Comparison of ENCODE assay signal across 8 cellular contexts in genomic region chr22:50148991-50149721, GRCh38. TPM values are rescaled to one million over a fixed set of nuclear protein-coding genes. Genes with fewer than 3 reads are reported as not detected.
DNase-seq lines count a peak whose midpoint lies in the region; ATAC-seq and TF ChIP-seq lines count a peak whose summit lies in the region.

No MANE protein-coding gene starts in this region.

- H2BK5ac ChIP-seq in mesenchymal stem cell (ENCODE audit: low read depth, low read length, poor library complexity, severe bottlenecking) = no peak overlapping the region

- CTCF ChIA-PET in AG04450 (lab: Charles Lee) = interaction anchor here (0.8 to 1.2 kb wide), 3 partner anchors 38 to 82 kb away, joined by 3 read pairs; no protein-coding TSS in a partner anchor

- no peaks in the 10 kb centered on the region for H3K79me1 ChIP-seq in mesenchymal stem cell (replicated peaks; ENCODE audit: low read length, poor library complexity, severe bottlenecking)

- no peak overlapping the region for H2AK5ac ChIP-seq in mesenchymal stem cell (ENCODE audit: low read length, severe bottlenecking)

- H4K8ac ChIP-seq in mesenchymal stem cell (ENCODE audit: low read length) = peak overlapping the region; percentile 5

- H2BK15ac ChIP-seq in mesenchymal stem cell (ENCODE audit: low read depth, poor library complexity, severe bottlenecking) = no peak overlapping the region

- TF ChIP-seq CTCF in AG04450 (IDR thresholded peaks at IDR 0.05; ENCODE audit: low read depth, low read length) (peak; percentile 57), coronary artery (IDR thresholded peaks at IDR 0.05) (no peak)

- peaks cover 9% of the 10 kb centered on the region for H3K4me1 ChIP-seq in mesenchymal stem cell (ENCODE audit: control insufficient read depth, insufficient read depth, low read depth, low read length)

- H3K27ac ChIP-seq in AG04450 (ENCODE audit: low read depth, low read length) = no peak overlapping the region
- H3K27ac ChIP-seq in coronary artery = no peak overlapping the region
- H3K27ac ChIP-seq in mesenchymal stem cell (ENCODE audit: low read length, poor library complexity, severe bottlenecking) = no peak overlapping the region

- H3K4me2 ChIP-seq in mesenchymal stem cell (ENCODE audit: low read length, poor library complexity, severe bottlenecking) = no peak overlapping the region

- peak overlapping the region; percentile 66 for H4K91ac ChIP-seq in mesenchymal stem cell (ENCODE audit: low read length)

- no peaks in the 10 kb centered on the region; the same call in 1 of the 2 replicates for H3K9me3 ChIP-seq in AG04450 (ENCODE audit: control insufficient read depth, insufficient read depth, low read length)
- H3K9me3 ChIP-seq in mesenchymal stem cell (ENCODE audit: control insufficient read depth, low read length) = no peaks in the 10 kb centered on the region

- H3K4ac ChIP-seq in mesenchymal stem cell (ENCODE audit: low read depth in 1 of 2, low read length in 2 of 2) = no peak overlapping the region

- no peak overlapping the region for H2BK120ac ChIP-seq in mesenchymal stem cell (ENCODE audit: low read depth, low read length)

- POLR2A ChIA-PET in AG04450 (lab: Yijun Ruan, JAX) = no interaction called here

- no peak overlapping the region for H3K23ac ChIP-seq in mesenchymal stem cell (ENCODE audit: low read length in 2 of 2)

- ATAC-seq in GM18520 (IDR thresholded peaks at IDR 0.05; ENCODE audit: unreplicated experiment) (peak; percentile 40), GM19023 (IDR thresholded peaks at IDR 0.05; ENCODE audit: unreplicated experiment) (no peak)

- no peak overlapping the region for H3K14ac ChIP-seq in mesenchymal stem cell (ENCODE audit: low read length in 2 of 2)

- DNase-seq in AG04450 (ENCODE audit: low read depth, low spot score) (no peak), NCI-H446 (lab: John Stamatoyannopoulos, UW) (peak; percentile 28 to 38), coronary artery (ENCODE audit: low spot score) (peak; percentile 66), mesenchymal stem cell (peak; percentile 60)
- DNase-seq in activated CD4-positive, alpha-beta T cell treated with anti-CD3 and anti-CD28 coated beads for 4 hours = peak; percentile 66 to 71
- DNase-seq in stimulated activated CD8-positive, alpha-beta memory T cell treated with anti-CD3 and anti-CD28 coated beads, Interleukin-4, amount 100 ng/mL, for 48 hours = peak; percentile 79

- no peak overlapping the region for H2AFZ ChIP-seq in mesenchymal stem cell (ENCODE audit: low read depth, low read length)

- no peaks in the 10 kb centered on the region for H3K36me3 ChIP-seq in mesenchymal stem cell (ENCODE audit: control insufficient read depth in 1 of 2, insufficient read depth in 2 of 2, low read depth in 1 of 2, low read length in 2 of 2)

- H3K4me3 ChIP-seq in AG04450 (ENCODE audit: low read depth, low read length) = no peak overlapping the region
- H3K4me3 ChIP-seq in coronary artery = no peak overlapping the region
- no peak overlapping the region for H3K4me3 ChIP-seq in mesenchymal stem cell (ENCODE audit: insufficient read depth in 1 of 2, low read depth in 1 of 2, low read length in 2 of 2)

- 40% methylated on average over 18 of the region's 22 CpGs for WGBS in mesenchymal stem cell

- peak overlapping the region in 1 of 2 experiments; percentile 34 for H2BK12ac ChIP-seq in mesenchymal stem cell (ENCODE audit: low read length in 2 of 2)

- H3K27me3 ChIP-seq in AG04450 (ENCODE audit: control insufficient read depth, insufficient read depth, low read length) (peaks cover 2% of the 10 kb centered on the region), mesenchymal stem cell (ENCODE audit: control insufficient read depth in 1 of 2, insufficient read depth in 1 of 2, low read length in 2 of 2) (peaks cover 22 to 42% of the 10 kb centered on the region in 2 experiments)

- H3K18ac ChIP-seq in mesenchymal stem cell (ENCODE audit: low read depth in 1 of 2, low read length in 2 of 2) = no peak overlapping the region

- H3K9ac ChIP-seq in mesenchymal stem cell (ENCODE audit: low read length) = no peak overlapping the region

RNA-seq across cellular contexts. Expression of gene PANX2, which starts 21.4 kb away (rescaled TPM):
- 0.93 and 1.1 TPM in 2 replicates for polyA plus RNA-seq in AG04450 (2011; rRNA removed)
- 0.17 and 0.28 TPM in 2 replicates for polyA minus RNA-seq in AG04450 (2011; rRNA and poly(A)+ RNA removed)
- 1.5 TPM for polyA plus RNA-seq in mesenchymal stem cell (2013, experiment 1 of 2)
- polyA plus RNA-seq in mesenchymal stem cell (2013, experiment 2 of 2) = 1.5 TPM

RNA-seq across cellular contexts. Expression of gene TRABD, which starts 36.6 kb away (rescaled TPM):
- polyA plus RNA-seq in AG04450 (2011; rRNA removed) = 8.7 and 11.8 TPM in 2 replicates
- polyA minus RNA-seq in AG04450 (2011; rRNA and poly(A)+ RNA removed) = 7.1 and 9.2 TPM in 2 replicates
- polyA plus RNA-seq in mesenchymal stem cell (2013, experiment 1 of 2) = 28.4 TPM
- polyA plus RNA-seq in mesenchymal stem cell (2013, experiment 2 of 2) = 27.7 TPM

RNA-seq across cellular contexts. Expression of gene SELENOO, which starts 51.7 kb away (rescaled TPM):
- 6.8 and 9.4 TPM in 2 replicates for polyA plus RNA-seq in AG04450 (2011; rRNA removed)
- 3.4 and 4.9 TPM in 2 replicates for polyA minus RNA-seq in AG04450 (2011; rRNA and poly(A)+ RNA removed)
- 13.6 TPM for polyA plus RNA-seq in mesenchymal stem cell (2013, experiment 1 of 2)
- polyA plus RNA-seq in mesenchymal stem cell (2013, experiment 2 of 2) = 12.6 TPM

RNA-seq across cellular contexts. Expression of gene MOV10L1, which starts 59.4 kb away (rescaled TPM):
- polyA plus RNA-seq in AG04450 (2011; rRNA removed) = 4.2 and 4.6 TPM in 2 replicates
- polyA minus RNA-seq in AG04450 (2011; rRNA and poly(A)+ RNA removed) = 4.3 and 5.5 TPM in 2 replicates
- polyA plus RNA-seq in mesenchymal stem cell (2013, experiment 1 of 2) = 1.5 TPM
- 1.5 TPM for polyA plus RNA-seq in mesenchymal stem cell (2013, experiment 2 of 2)
